ENCODE assay signal across 8 cellular contexts in the genomic region with DNA sequence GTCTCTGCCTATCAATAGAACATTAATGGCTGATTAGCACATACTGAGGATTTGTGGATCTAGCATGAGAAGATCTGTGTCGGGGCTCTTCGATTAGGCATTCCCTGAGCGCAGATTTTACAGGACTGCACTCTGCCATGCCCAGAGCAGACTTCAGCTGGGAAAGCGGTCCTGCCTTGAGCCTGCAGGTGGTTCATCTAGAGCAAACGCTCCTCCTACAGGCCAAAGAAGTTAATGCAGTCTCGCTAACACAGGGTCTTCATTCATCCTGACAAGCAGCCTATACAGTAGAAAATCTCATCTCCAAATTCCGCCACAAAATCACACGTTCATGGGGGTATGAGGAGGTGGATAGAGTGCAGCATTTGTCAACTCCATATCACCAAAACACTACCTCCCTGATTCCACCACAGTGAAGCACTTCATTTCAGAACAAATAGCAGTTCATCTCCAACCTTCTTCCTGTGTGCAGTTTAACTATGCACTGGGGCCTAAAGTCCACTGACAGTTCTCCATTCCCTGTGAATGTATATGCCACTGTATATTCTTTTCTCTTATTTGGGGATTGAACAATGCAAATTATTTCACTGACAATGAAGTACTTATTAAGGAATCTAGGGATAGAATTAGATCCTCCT.
A peak's percentile ranks its signal among the peaks of the same experiment; 100 is the strongest.
DNase-seq lines count a peak whose midpoint lies in the region; ATAC-seq and TF ChIP-seq lines count a peak whose summit lies in the region.

No MANE protein-coding gene starts in this region.

- POLR2A ChIA-PET in PC-3 (lab: Charles Lee; ENCODE audit: unreplicated experiment): no interaction called here

- no peak overlapping the region for H2AFZ ChIP-seq in H9 (ENCODE audit: low read length)
- H2AFZ ChIP-seq in PC-3 (ENCODE audit: low read length): no peak overlapping the region

- intact Hi-C loops in Right ventricle myocardium inferior (cut with DNase I) (no loop called here), cardiac septum (cut with DNase I) (no loop called here), PC-3 (cut with micrococcal nuclease) (no loop called here), left lung (cut with DNase I) (no loop called here), thyroid gland (cut with DNase I) (no loop called here)

- H3K27ac Mint-ChIP-seq in H9: peak overlapping the region in 1 of 3 experiments; percentile 77; a peak in 1 of 7 replicates

- no peak overlapping the region for H2BK12ac ChIP-seq in H9 (ENCODE audit: insufficient read length, low read depth, low read length)

- no peaks in the 10 kb centered on the region for H3K23me2 ChIP-seq in H9 (ENCODE audit: insufficient read length, low read depth, low read length, poor library complexity, severe bottlenecking)

- no peaks in the 10 kb centered on the region for H3K9me3 ChIP-seq in H9 (ENCODE audit: control insufficient read depth, low read depth, low read length)
- H3K9me3 ChIP-seq in PC-3 (ENCODE audit: low read length): no peaks in the 10 kb centered on the region
- no peaks in the 10 kb centered on the region for H3K9me3 ChIP-seq in left lung
- H3K9me3 ChIP-seq in thyroid gland: no peaks in the 10 kb centered on the region

- no peak overlapping the region for H2BK20ac ChIP-seq in H9 (ENCODE audit: low read depth, low read length, poor library complexity, severe bottlenecking)

- H3K36me3 ChIP-seq in PC-3 (ENCODE audit: low read depth, low read length): no peaks in the 10 kb centered on the region
- no peaks in the 10 kb centered on the region for H3K36me3 ChIP-seq in left lung
- H3K36me3 ChIP-seq in thyroid gland: no peaks in the 10 kb centered on the region

- H4K8ac ChIP-seq in H9 (replicated peaks; ENCODE audit: insufficient read length, low read depth, low read length): no peak overlapping the region

- H2AK5ac ChIP-seq in H9 (ENCODE audit: insufficient read length, low read length): no peak overlapping the region

- no peaks in the 10 kb centered on the region; a peak in 1 of 5 replicates for H3K9me3 Mint-ChIP-seq in H9

- H4K91ac ChIP-seq in H9 (ENCODE audit: insufficient read length, low read depth, low read length): no peak overlapping the region

- H2BK15ac ChIP-seq in H9 (ENCODE audit: low read depth, low read length): no peak overlapping the region

- H2BK5ac ChIP-seq in H9 (ENCODE audit: insufficient read length, low read length): no peak overlapping the region

- H3K36me3 Mint-ChIP-seq in H9 (ENCODE audit: insufficient read depth in 1 of 3, low read depth in 3 of 3): no peaks in the 10 kb centered on the region; a peak in 1 of 7 replicates

- no peak overlapping the region for H3K23ac ChIP-seq in H9 (ENCODE audit: insufficient read length, low read depth, low read length)

- H2BK120ac ChIP-seq in H9 (ENCODE audit: low read depth, low read length, poor library complexity, severe bottlenecking): no peak overlapping the region

- ATAC-seq in Right ventricle myocardium inferior (peak; percentile 71), PC-3 (peak; percentile 76), left lung (peak; percentile 96)

- BruUV-seq in PC-3 (replicated peaks; lab: Mats Ljungman, UMichigan): no TSS peak

- no peak overlapping the region for H3K18ac ChIP-seq in H9 (ENCODE audit: insufficient read length, low read depth, low read length)

- H3K4me2 ChIP-seq in H9 (ENCODE audit: insufficient read depth, insufficient read length, low read length) (no peak overlapping the region), PC-3 (ENCODE audit: low read length) (no peak overlapping the region)

- H3K9me2 ChIP-seq in PC-3 (replicated peaks; ENCODE audit: low read length): no peaks in the 10 kb centered on the region

- H4K20me1 ChIP-seq in H9 (ENCODE audit: control insufficient read depth, insufficient read depth, insufficient read length) (no peaks in the 10 kb centered on the region), PC-3 (ENCODE audit: low read length) (no peaks in the 10 kb centered on the region)

- no CpG with 5 or more reads among the region's 8 CpGs for WGBS in H9 (ENCODE audit: extremely low coverage, insufficient read length, low lambda C conversion rate)
- WGBS in thyroid gland, 2 donors: 9 to 11% methylated on average over 7 to 8 of the region's 8 CpGs

- H3K4me3 ChIP-seq in PC-3 (ENCODE audit: low read length) (no peak overlapping the region), choroid plexus epithelial cell (ENCODE audit: low read depth, low read length) (no peak overlapping the region), left lung (no peak overlapping the region), thyroid gland (replicated peaks in 1 of 3) (no peak overlapping the region)

- H3K4ac ChIP-seq in H9 (ENCODE audit: low read depth, low read length): no peak overlapping the region

- H3F3A ChIP-seq in PC-3 (ENCODE audit: low read length, unreplicated experiment): no peaks in the 10 kb centered on the region

- H3K27me3 ChIP-seq in H9 (ENCODE audit: insufficient read depth, low read length): no peaks in the 10 kb centered on the region
- H3K27me3 ChIP-seq in PC-3 (ENCODE audit: low read length): no peaks in the 10 kb centered on the region
- H3K27me3 ChIP-seq in left lung: no peaks in the 10 kb centered on the region
- no peaks in the 10 kb centered on the region for H3K27me3 ChIP-seq in thyroid gland

- H3T11ph ChIP-seq in H9 (ENCODE audit: low read length): no peak overlapping the region

- no peak overlapping the region for H3K56ac ChIP-seq in H9 (ENCODE audit: insufficient read length, low read depth, low read length)

- DNase-seq in Right ventricle myocardium inferior (ENCODE audit: missing footprints) (no peak), cardiac septum (ENCODE audit: low spot score) (no peak), H9 (peak; percentile 87), KG1 (lab: John Stamatoyannopoulos, UW) (peak; percentile 29), PC-3 (peak; percentile 77), choroid plexus epithelial cell (ENCODE audit: low read depth) (peak; percentile 68), left lung (peak; percentile 26 to 46), thyroid gland (peak; percentile 34 to 43)

- no peak overlapping the region for H3K14ac ChIP-seq in H9 (ENCODE audit: insufficient read depth, low read length)

- H4K5ac ChIP-seq in H9 (ENCODE audit: insufficient read length, low read depth, low read length): no peak overlapping the region

- H3K27ac ChIP-seq in H9 (ENCODE audit: insufficient read length, low read depth, low read length): no peak overlapping the region
- no peak overlapping the region for H3K27ac ChIP-seq in PC-3 (ENCODE audit: low read length)
- H3K27ac ChIP-seq in left lung: no peak overlapping the region
- H3K27ac ChIP-seq in thyroid gland: no peak overlapping the region

- no peak overlapping the region for H3K4me3 Mint-ChIP-seq in H9

- H3K79me2 ChIP-seq in H9 (ENCODE audit: insufficient read depth, low read length): no peaks in the 10 kb centered on the region
- H3K79me2 ChIP-seq in PC-3 (ENCODE audit: low read length): no peaks in the 10 kb centered on the region

- TF ChIP-seq CTCF in H9 (conservative IDR thresholded peaks at IDR 0.05) (peak; percentile 86), PC-3 (conservative IDR thresholded peaks at IDR 0.05; ENCODE audit: low read depth, low read length) (peak; percentile 82), choroid plexus epithelial cell (conservative IDR thresholded peaks at IDR 0.05; ENCODE audit: low read depth, low read length) (peak; percentile 71), left lung (IDR thresholded peaks at IDR 0.05) (peak; percentile 58 to 73), thyroid gland (IDR thresholded peaks at IDR 0.05) (peak in 5 of 6 experiments; percentile 22 to 63 (median 44))

- no peak for TF ChIP-seq POLR2A in thyroid gland (IDR thresholded peaks at IDR 0.05)

- no peaks in the 10 kb centered on the region for H3K27me3 Mint-ChIP-seq in H9 (ENCODE audit: low read depth)

- CTCF ChIA-PET in PC-3 (lab: Charles Lee): no interaction called here

- H3K9ac ChIP-seq in H9 (ENCODE audit: extremely low read depth, insufficient read length, low read length): no peak overlapping the region
- no peak overlapping the region for H3K9ac ChIP-seq in PC-3 (ENCODE audit: low read length)

- peaks cover 5 to 6% of the 10 kb centered on the region in 2 experiments for H3K4me1 Mint-ChIP-seq in H9

- no peaks in the 10 kb centered on the region for H3K4me1 ChIP-seq in H9 (ENCODE audit: insufficient read depth, low read length)
- H3K4me1 ChIP-seq in PC-3 (ENCODE audit: insufficient read depth, low read length): no peaks in the 10 kb centered on the region
- no peaks in the 10 kb centered on the region for H3K4me1 ChIP-seq in left lung
- H3K4me1 ChIP-seq in thyroid gland: no peaks in the 10 kb centered on the region

- H3K79me1 ChIP-seq in H9 (ENCODE audit: insufficient read depth, low read depth, low read length, poor library complexity, severe bottlenecking): no peaks in the 10 kb centered on the region

Comparison
In these comparisons a context has a peak if more than half of its experiments do, and no peak if none do; other contexts are left out.
1. DNase-seq: peak in H9 (single experiment), KG1 (single experiment), PC-3 (single experiment), choroid plexus epithelial cell (single experiment), left lung (2 of 2) and thyroid gland (2 of 2); none in Right ventricle myocardium inferior (single experiment) and cardiac septum (single experiment).
2. Peak in every context shown above with its lines, with median percentiles within 50 percentile points of each other: ATAC-seq and CTCF ChIP-seq.